Comparison of ENCODE assay signal across 1 cellular context in the genomic region with DNA sequence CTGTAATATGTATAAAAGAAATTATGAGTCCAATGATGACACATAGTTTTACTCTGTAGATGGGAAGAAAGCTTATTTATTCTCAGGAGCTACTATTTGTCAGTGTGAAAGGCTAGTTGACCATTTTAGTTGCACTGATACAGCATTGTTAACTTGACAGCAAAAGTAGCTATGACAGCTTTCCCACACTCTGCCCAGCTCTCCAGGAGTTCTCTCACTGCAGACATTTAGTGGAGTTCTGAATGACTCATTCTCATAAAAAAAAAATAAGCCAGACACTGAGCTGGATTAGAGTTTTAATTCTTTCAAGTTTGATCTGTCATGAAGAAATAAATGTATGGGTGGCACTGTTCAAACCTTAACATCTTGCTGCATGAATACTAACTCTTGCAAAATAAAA.
TF ChIP-seq lines count a peak whose summit lies in the region.

No MANE protein-coding gene starts in this region.

TF ChIP-seq in H1, 55 proteins besides CTCF, POLR2A, EP300 and RAD21:
- TF ChIP-seq TAF7 (optimal IDR thresholded peaks at IDR 0.05; ENCODE audit: borderline replicate concordance, low read depth, low read length) (no peak), SP2 (IDR thresholded peaks at IDR 0.05; ENCODE audit: low read length) (no peak), E2F6 (IDR thresholded peaks at IDR 0.05) (no peak)
